ENCODE assay signal across 10 cellular contexts in genomic region chr5:59020611-59021285, GRCh38.
DNase-seq lines count a peak whose midpoint lies in the region; ATAC-seq, FAIRE-seq and TF ChIP-seq lines count a peak whose summit lies in the region.
"Had no signal": no experiment of that assay in that cellular context is flagged by ENCODE, and none has a peak within 500 bp of the region (broad histone marks: within the 10 kb centered on the region; RNA-seq: fewer than 3 reads in every experiment).

No MANE protein-coding gene starts in this region.

- H3K27me3 ChIP-seq in bronchial epithelial cell (ENCODE audit: control insufficient read depth, insufficient read depth, low read length): no peaks in the 10 kb centered on the region
- H3K27me3 ChIP-seq in upper lobe of left lung: no peaks in the 10 kb centered on the region
- no peaks in the 10 kb centered on the region for H3K27me3 ChIP-seq in body of pancreas

- DNase-seq in Daoy (ENCODE audit: low read depth) (peak; percentile 56), NCI-H345 treated with DMSO at 0.1 percent for 48 hours (lab: John Stamatoyannopoulos, UW; ENCODE audit: unreplicated experiment) (peak; percentile 44), bronchial epithelial cell (ENCODE audit: low read depth) (peak; percentile 73), nephron progenitor cell (no peak), upper lobe of left lung (no peak), hippocampal formation (lab: John Stamatoyannopoulos, UW) (no peak), occipital lobe (lab: John Stamatoyannopoulos, UW) (no peak), body of pancreas (no peak)
- DNase-seq: KBM-7 had no signal

- H3K4me3 ChIP-seq in bronchial epithelial cell (ENCODE audit: low read depth, low read length) (no peak overlapping the region), upper lobe of left lung (no peak overlapping the region), body of pancreas (no peak overlapping the region)

- H3K36me3 ChIP-seq in bronchial epithelial cell (ENCODE audit: control insufficient read depth, insufficient read depth, low read length) (no peaks in the 10 kb centered on the region), upper lobe of left lung (peaks cover 0 to 5% (median 0%) of the 10 kb centered on the region in 4 donors), body of pancreas (replicated peaks in 1 of 2; ENCODE audit: insufficient read depth in 1 of 2, low read depth in 2 of 2) (no peaks in the 10 kb centered on the region)

- H3K9me3 ChIP-seq in upper lobe of left lung: no peaks in the 10 kb centered on the region
- no peaks in the 10 kb centered on the region for H3K9me3 ChIP-seq in body of pancreas

- H3K9me3 Mint-ChIP-seq in nephron progenitor cell: peaks cover 33% of the 10 kb centered on the region

- FAIRE-seq in bronchial epithelial cell (lab: Jason Lieb, UNC): no peak
- FAIRE-seq: colon had no signal

- no peak for ATAC-seq in upper lobe of left lung (ENCODE audit: low FRiP score in 2 of 2)
- ATAC-seq in body of pancreas: no peak

- no peaks in the 10 kb centered on the region for H3K27me3 Mint-ChIP-seq in nephron progenitor cell (ENCODE audit: low read depth, poor library complexity)

- H3K4me3 Mint-ChIP-seq in nephron progenitor cell: peak overlapping the region; percentile 65

- peaks cover 61% of the 10 kb centered on the region for H3K4me1 Mint-ChIP-seq in nephron progenitor cell

- 72 to 80% methylated on average over 3 of the region's 3 CpGs for WGBS in upper lobe of left lung, 2 donors
- 80 to 87% methylated on average over 3 of the region's 3 CpGs for WGBS in body of pancreas, 2 donors

- peaks cover 71% of the 10 kb centered on the region for H3K36me3 Mint-ChIP-seq in nephron progenitor cell (ENCODE audit: low read depth)

- TF ChIP-seq POLR2A in upper lobe of left lung (IDR thresholded peaks at IDR 0.05): no peak
- no peak for TF ChIP-seq POLR2A in body of pancreas (IDR thresholded peaks at IDR 0.05)

- peak overlapping the region; percentile 98 for H3K27ac Mint-ChIP-seq in nephron progenitor cell

- intact Hi-C loops in body of pancreas (cut with DNase I): no loop called here

- TF ChIP-seq CTCF in bronchial epithelial cell (IDR thresholded peaks at IDR 0.05; ENCODE audit: insufficient read depth, low read length, severe bottlenecking) (no peak), nephron progenitor cell (IDR thresholded peaks at IDR 0.05) (no peak), upper lobe of left lung (IDR thresholded peaks at IDR 0.05) (no peak), body of pancreas (IDR thresholded peaks at IDR 0.05) (no peak)

- H3K4me1 ChIP-seq in upper lobe of left lung (no peaks in the 10 kb centered on the region), body of pancreas (no peaks in the 10 kb centered on the region)

- no peak for TF ChIP-seq EP300 in upper lobe of left lung (IDR thresholded peaks at IDR 0.05)

- H3K27ac ChIP-seq in upper lobe of left lung (no peak overlapping the region), body of pancreas (no peak overlapping the region)

Comparison
In these comparisons a context has a peak if more than half of its experiments do, and no peak if none do; other contexts are left out.
1. DNase-seq: peak in Daoy (single experiment), NCI-H345 treated with DMSO at 0.1 percent for 48 hours (single experiment) and bronchial epithelial cell (single experiment); none in nephron progenitor cell (single experiment), upper lobe of left lung (0 of 2), hippocampal formation (0 of 2), occipital lobe (single experiment) and body of pancreas (0 of 4).